Comparison of ENCODE assay signal across 8 cellular contexts in the genomic region with DNA sequence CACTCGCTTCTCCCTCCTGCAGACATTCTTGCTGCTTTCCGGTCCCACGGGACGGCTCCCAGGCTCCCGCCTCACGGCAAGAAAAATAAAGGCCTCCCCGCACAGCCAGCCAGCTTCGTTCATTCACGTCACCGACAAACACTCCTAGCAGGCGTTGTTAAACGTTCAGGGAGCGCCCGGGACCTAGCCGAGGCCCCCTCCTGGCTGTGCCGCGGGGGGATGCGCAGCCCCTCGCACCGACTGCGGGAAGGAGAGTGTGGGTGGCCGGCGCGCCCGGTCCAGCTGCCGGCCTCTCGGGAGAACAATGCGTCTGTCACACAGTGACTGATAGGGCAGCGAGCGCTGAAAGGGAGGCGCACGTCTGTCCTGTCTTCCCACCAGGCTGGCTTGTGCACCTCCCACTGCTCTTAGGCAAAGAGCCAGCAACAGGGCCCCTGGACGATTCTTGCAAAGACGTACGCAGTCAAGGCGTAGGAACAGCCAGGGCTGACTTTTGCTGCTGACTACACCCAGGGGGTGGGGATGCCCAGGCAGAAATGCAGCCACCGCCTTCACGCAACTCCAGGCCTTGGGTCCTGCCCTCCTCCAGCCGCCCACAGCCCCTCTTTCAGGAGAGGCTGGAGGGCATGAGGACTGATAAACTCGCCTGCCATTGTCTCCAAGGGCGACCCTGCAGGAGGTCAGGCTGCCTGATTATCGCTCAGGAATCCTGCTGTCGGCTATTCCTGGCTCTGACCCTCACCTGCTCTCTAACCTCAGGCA.
DNase-seq lines count a peak whose midpoint lies in the region; ATAC-seq and TF ChIP-seq lines count a peak whose summit lies in the region.

No MANE protein-coding gene starts in this region.

- H3K9me3 ChIP-seq in H9 (ENCODE audit: control insufficient read depth, low read depth, low read length): no peaks in the 10 kb centered on the region

- peaks cover 7 to 11% of the 10 kb centered on the region in 2 experiments for H3K4me1 Mint-ChIP-seq in H9
- peaks cover 39% of the 10 kb centered on the region for H3K4me1 Mint-ChIP-seq in neural crest cell

- H2BK5ac ChIP-seq in H9 (ENCODE audit: insufficient read length, low read length): no peak overlapping the region

- no peak overlapping the region for H2BK120ac ChIP-seq in H9 (ENCODE audit: low read depth, low read length, poor library complexity, severe bottlenecking)

- H3K4me1 ChIP-seq in H9 (ENCODE audit: insufficient read depth, low read length) (peaks cover 5% of the 10 kb centered on the region; the same call in 1 of the 2 replicates), foreskin keratinocyte (no peaks in the 10 kb centered on the region)

- no peaks in the 10 kb centered on the region; the same call in 1 of the 2 replicates for H3K27me3 ChIP-seq in H9 (ENCODE audit: insufficient read depth, low read length)
- peaks cover 61% of the 10 kb centered on the region for H3K27me3 ChIP-seq in foreskin keratinocyte

- H2BK12ac ChIP-seq in H9 (ENCODE audit: insufficient read length, low read depth, low read length): no peak overlapping the region

- no peak overlapping the region for H3K23ac ChIP-seq in H9 (ENCODE audit: insufficient read length, low read depth, low read length)

- H2AK5ac ChIP-seq in H9 (ENCODE audit: insufficient read length, low read length): no peak overlapping the region

- H3K27ac ChIP-seq in H9 (ENCODE audit: insufficient read length, low read depth, low read length) (no peak overlapping the region), RWPE1 (no peak overlapping the region), foreskin keratinocyte (no peak overlapping the region)

- peak; percentile 72 for DNase-seq in H9
- DNase-seq in RWPE1 (ENCODE audit: low spot score): peak; percentile 14
- peak in 1 of 2 donors; percentile 4 for DNase-seq in foreskin keratinocyte
- peak; percentile 67 for DNase-seq in neural crest cell (ENCODE audit: low read depth, low spot score)
- DNase-seq in Kasumi-1 (lab: John Stamatoyannopoulos, UW): no peak

- peak overlapping the region; percentile 82 for H3K4me2 ChIP-seq in H9 (ENCODE audit: insufficient read depth, insufficient read length, low read length)

- no peaks in the 10 kb centered on the region for H3K36me3 Mint-ChIP-seq in H9 (ENCODE audit: insufficient read depth in 1 of 3, low read depth in 3 of 3)
- no peaks in the 10 kb centered on the region for H3K36me3 Mint-ChIP-seq in neural crest cell (ENCODE audit: low read depth)

- no peak overlapping the region for H4K8ac ChIP-seq in H9 (replicated peaks; ENCODE audit: insufficient read length, low read depth, low read length)

- TF ChIP-seq CTCF in H9 (conservative IDR thresholded peaks at IDR 0.05) (no peak), RWPE1 (conservative IDR thresholded peaks at IDR 0.05; ENCODE audit: low read depth) (no peak), foreskin keratinocyte (conservative IDR thresholded peaks at IDR 0.05) (no peak), neural crest cell (conservative IDR thresholded peaks at IDR 0.05) (no peak)

- H3K4ac ChIP-seq in H9 (ENCODE audit: low read depth, low read length): no peak overlapping the region

- no peak overlapping the region for H2BK15ac ChIP-seq in H9 (ENCODE audit: low read depth, low read length)

- POLR2A ChIA-PET in RWPE1 (lab: Yijun Ruan, JAX; ENCODE audit: low non-redundant PET): no interaction called here

- H3K4me3 Mint-ChIP-seq in H9: peak overlapping the region; percentile 49 to 69
- H3K4me3 Mint-ChIP-seq in neural crest cell: peak overlapping the region; percentile 52

- peak overlapping the region in 2 of 3 experiments; percentile 9 to 76; a peak in 3 of 7 replicates for H3K27ac Mint-ChIP-seq in H9
- H3K27ac Mint-ChIP-seq in neural crest cell (ENCODE audit: unreplicated experiment): peak overlapping the region; percentile 36

- ATAC-seq in foreskin keratinocyte (peak; percentile 75), GM19324 (IDR thresholded peaks at IDR 0.05; ENCODE audit: low FRiP score, unreplicated experiment) (no peak), HG02610 (IDR thresholded peaks at IDR 0.05; ENCODE audit: unreplicated experiment) (no peak), HG03439 (IDR thresholded peaks at IDR 0.05; ENCODE audit: unreplicated experiment) (no peak)

- peak overlapping the region; percentile 16 for H3K9ac ChIP-seq in H9 (ENCODE audit: extremely low read depth, insufficient read length, low read length)

- H4K20me1 ChIP-seq in H9 (ENCODE audit: control insufficient read depth, insufficient read depth, insufficient read length): no peaks in the 10 kb centered on the region

- H3K79me1 ChIP-seq in H9 (ENCODE audit: insufficient read depth, low read depth, low read length, poor library complexity, severe bottlenecking): no peaks in the 10 kb centered on the region

- H3K27me3 Mint-ChIP-seq in H9 (ENCODE audit: low read depth) (peaks cover 62% of the 10 kb centered on the region), neural crest cell (ENCODE audit: low read depth) (peaks cover 82% of the 10 kb centered on the region)

- H3K23me2 ChIP-seq in H9 (ENCODE audit: insufficient read length, low read depth, low read length, poor library complexity, severe bottlenecking): peaks cover 11% of the 10 kb centered on the region

- H2BK20ac ChIP-seq in H9 (ENCODE audit: low read depth, low read length, poor library complexity, severe bottlenecking): no peak overlapping the region

- H4K91ac ChIP-seq in H9 (ENCODE audit: insufficient read length, low read depth, low read length): no peak overlapping the region

- peak overlapping the region; percentile 16 for H3K18ac ChIP-seq in H9 (ENCODE audit: insufficient read length, low read depth, low read length)

- no peak overlapping the region for H4K5ac ChIP-seq in H9 (ENCODE audit: insufficient read length, low read depth, low read length)

- WGBS in H9 (ENCODE audit: extremely low coverage, insufficient read length, low lambda C conversion rate): no CpG with 5 or more reads among the region's 43 CpGs

- no peak overlapping the region for H3T11ph ChIP-seq in H9 (ENCODE audit: low read length)

- H3K79me2 ChIP-seq in H9 (ENCODE audit: insufficient read depth, low read length): no peaks in the 10 kb centered on the region

- no peak overlapping the region for H2AFZ ChIP-seq in H9 (ENCODE audit: low read length)

- CTCF ChIA-PET in RWPE1 (lab: Yijun Ruan, JAX): no interaction called here

- H3K56ac ChIP-seq in H9 (ENCODE audit: insufficient read length, low read depth, low read length): no peak overlapping the region

- H3K14ac ChIP-seq in H9 (ENCODE audit: insufficient read depth, low read length): 0 out of 2 replicates have a peak overlapping the region, but pooled peaks have one; percentile 42

- H3K9me3 Mint-ChIP-seq in H9 (no peaks in the 10 kb centered on the region), neural crest cell (no peaks in the 10 kb centered on the region)

Comparison
In these comparisons a context has a peak if more than half of its experiments do, and no peak if none do; other contexts are left out.
1. DNase-seq: peak in H9 (single experiment), RWPE1 (single experiment) and neural crest cell (single experiment); none in Kasumi-1 (0 of 2).